34 cellular contexts compared by ENCODE assay signal in genomic region chr15:88866295-88866881, GRCh38.
"Had no signal": no experiment of that assay in that cellular context is flagged by ENCODE, and none has a peak within 500 bp of the region (broad histone marks: within the 10 kb centered on the region; RNA-seq: fewer than 3 reads in every experiment).

No MANE protein-coding gene starts in this region.

- H3K36me3 ChIP-seq: adrenal gland, esophagus squamous epithelium, gastroesophageal sphincter, heart right ventricle had no signal

- H3K27me3 ChIP-seq: adrenal gland, body of pancreas had no signal

- H3K4me1 ChIP-seq: adrenal gland, body of pancreas, esophagus squamous epithelium, gastroesophageal sphincter, heart right ventricle had no signal

- H3K27ac Mint-ChIP-seq: activated CD4-positive, alpha-beta memory T cell treated with anti-CD3 and anti-CD28 coated beads for 36 hours; activated CD4-positive, alpha-beta T cell treated with anti-CD3 and anti-CD28 coated beads for 36 hours; activated CD4-positive, alpha-beta T cell treated with anti-CD3 and anti-CD28 coated beads, Interleukin-2, amount 10 ng/mL, durations not matched to agents 24 days and 14 days; activated CD8-positive, alpha-beta memory T cell treated with anti-CD3 and anti-CD28 coated beads, Interleukin-2, amount 10 ng/mL, durations not matched to agents 7 days and 5 days; activated CD8-positive, alpha-beta T cell treated with anti-CD3 and anti-CD28 coated beads, Interleukin-2, amount 10 ng/mL, durations not matched to agents 7 days and 5 days; activated naive CD4-positive, alpha-beta T cell treated with anti-CD3 and anti-CD28 coated beads, Interleukin-2, amount 50 U/mL, for 24 hours; activated naive CD8-positive, alpha-beta T cell treated with anti-CD3 and anti-CD28 coated beads for 36 hours; activated naive CD8-positive, alpha-beta T cell treated with anti-CD3 and anti-CD28 coated beads, Interleukin-2, amount 50 U/mL, for 24 hours; activated T-helper 1 cell treated with anti-CD3 and anti-CD28 coated beads, Interleukin-12 subunit alpha, Interleukin-12 subunit beta, Interleukin-2, Interleukin-4 antibody, amounts not matched to agents 30 ng/mL and 10 ng/mL and 1 ng/mL, durations not matched to agents 14 hours and 24 hours and 36 hours had no signal

- H3K9me3 Mint-ChIP-seq: activated CD4-positive, alpha-beta memory T cell treated with anti-CD3 and anti-CD28 coated beads for 36 hours; activated CD4-positive, alpha-beta T cell treated with anti-CD3 and anti-CD28 coated beads, Interleukin-2, amount 10 ng/mL, durations not matched to agents 24 days and 14 days; activated naive CD4-positive, alpha-beta T cell treated with anti-CD3 and anti-CD28 coated beads, Interleukin-2, amount 50 U/mL, for 24 hours; activated naive CD8-positive, alpha-beta T cell treated with anti-CD3 and anti-CD28 coated beads for 36 hours; activated naive CD8-positive, alpha-beta T cell treated with anti-CD3 and anti-CD28 coated beads, Interleukin-2, amount 50 U/mL, for 24 hours; activated T-helper 1 cell treated with anti-CD3 and anti-CD28 coated beads, Interleukin-12 subunit alpha, Interleukin-12 subunit beta, Interleukin-2, Interleukin-4 antibody, amounts not matched to agents 30 ng/mL and 10 ng/mL and 1 ng/mL, durations not matched to agents 14 hours and 24 hours and 36 hours had no signal

- H3K27ac ChIP-seq: adrenal gland, body of pancreas, epithelial cell of prostate, esophagus squamous epithelium, gastroesophageal sphincter, heart right ventricle had no signal

- ATAC-seq: activated CD4-positive, alpha-beta T cell treated with anti-CD3 and anti-CD28 coated beads for 36 hours; activated CD8-positive, alpha-beta memory T cell treated with anti-CD3 and anti-CD28 coated beads, Interleukin-2, amount 10 ng/mL, durations not matched to agents 7 days and 5 days; activated CD8-positive, alpha-beta T cell treated with anti-CD3 and anti-CD28 coated beads, Interleukin-2, amount 10 ng/mL, durations not matched to agents 7 days and 5 days; activated naive CD8-positive, alpha-beta T cell treated with anti-CD3 and anti-CD28 coated beads, Interleukin-2, amount 50 U/mL, for 24 hours; body of pancreas; gastroesophageal sphincter; heart right ventricle had no signal

- H3K4me3 ChIP-seq: adrenal gland, body of pancreas, esophagus squamous epithelium, gastroesophageal sphincter, heart right ventricle had no signal

- H3K9me3 ChIP-seq: adrenal gland, body of pancreas, esophagus squamous epithelium, gastroesophageal sphincter, heart right ventricle had no signal

- H3K4me1 Mint-ChIP-seq: activated CD4-positive, alpha-beta T cell treated with anti-CD3 and anti-CD28 coated beads for 36 hours; activated CD4-positive, alpha-beta T cell treated with anti-CD3 and anti-CD28 coated beads, Interleukin-2, amount 10 ng/mL, durations not matched to agents 24 days and 14 days; activated CD8-positive, alpha-beta memory T cell treated with anti-CD3 and anti-CD28 coated beads, Interleukin-2, amount 10 ng/mL, durations not matched to agents 7 days and 5 days; activated naive CD4-positive, alpha-beta T cell treated with anti-CD3 and anti-CD28 coated beads, Interleukin-2, amount 50 U/mL, for 24 hours; activated naive CD8-positive, alpha-beta T cell treated with anti-CD3 and anti-CD28 coated beads, Interleukin-2, amount 50 U/mL, for 24 hours had no signal

- FAIRE-seq: colon, endometrium, endothelial cell of umbilical vein had no signal

- H3K4me3 Mint-ChIP-seq: activated CD4-positive, alpha-beta memory T cell treated with anti-CD3 and anti-CD28 coated beads for 36 hours; activated CD4-positive, alpha-beta T cell treated with anti-CD3 and anti-CD28 coated beads for 36 hours; activated CD4-positive, alpha-beta T cell treated with anti-CD3 and anti-CD28 coated beads, Interleukin-2, amount 10 ng/mL, durations not matched to agents 24 days and 14 days; activated CD8-positive, alpha-beta memory T cell treated with anti-CD3 and anti-CD28 coated beads, Interleukin-2, amount 10 ng/mL, durations not matched to agents 7 days and 5 days; activated CD8-positive, alpha-beta T cell treated with anti-CD3 and anti-CD28 coated beads, Interleukin-2, amount 10 ng/mL, durations not matched to agents 7 days and 5 days; activated naive CD4-positive, alpha-beta T cell treated with anti-CD3 and anti-CD28 coated beads, Interleukin-2, amount 50 U/mL, for 24 hours; activated naive CD8-positive, alpha-beta T cell treated with anti-CD3 and anti-CD28 coated beads for 36 hours; activated naive CD8-positive, alpha-beta T cell treated with anti-CD3 and anti-CD28 coated beads, Interleukin-2, amount 50 U/mL, for 24 hours; activated T-helper 1 cell treated with anti-CD3 and anti-CD28 coated beads, Interleukin-12 subunit alpha, Interleukin-12 subunit beta, Interleukin-2, Interleukin-4 antibody, amounts not matched to agents 30 ng/mL and 10 ng/mL and 1 ng/mL, durations not matched to agents 14 hours and 24 hours and 36 hours had no signal

- DNase-seq: activated CD4-positive, alpha-beta memory T cell treated with anti-CD3 and anti-CD28 coated beads for 36 hours; activated CD4-positive, alpha-beta T cell treated with anti-CD3 and anti-CD28 coated beads for 36 hours; activated CD4-positive, alpha-beta T cell treated with anti-CD3 and anti-CD28 coated beads, Interleukin-2, amount 10 ng/mL, durations not matched to agents 24 days and 14 days; activated CD4-positive, CD25-positive, alpha-beta regulatory T cell; activated CD4-positive, CD25-positive, alpha-beta regulatory T cell treated with anti-CD3 and anti-CD28 coated beads, Interleukin-2, amount 50 U/mL, for 72 hours; activated CD8-positive, alpha-beta memory T cell treated with anti-CD3 and anti-CD28 coated beads, Interleukin-2, amount 10 ng/mL, durations not matched to agents 7 days and 5 days; activated CD8-positive, alpha-beta memory T cell treated with anti-CD3 and anti-CD28 coated beads, Interleukin-2, amount 50 U/mL, for 4 hours; activated CD8-positive, alpha-beta T cell treated with anti-CD3 and anti-CD28 coated beads, Interleukin-2, amount 10 ng/mL, durations not matched to agents 7 days and 5 days; activated gamma-delta T cell; activated naive CD4-positive, alpha-beta T cell; activated naive CD8-positive, alpha-beta T cell treated with anti-CD3 and anti-CD28 coated beads for 36 hours; activated naive CD8-positive, alpha-beta T cell treated with anti-CD3 and anti-CD28 coated beads, Interleukin-2, amount 50 U/mL, for 24 hours; activated T-cell treated with anti-CD3 and anti-CD28 coated beads, Interleukin-2, amount 50 U/mL, for 1 hour; activated T-cell treated with anti-CD3 and anti-CD28 coated beads, Interleukin-2, amount 50 U/mL, for 48 hours; adrenal gland; amygdala; aorta; body of pancreas; caudate nucleus; cortex of kidney; dermis blood vessel endothelial cell; effector CD8-positive, alpha-beta T cell; esophagus squamous epithelium; foreskin melanocyte; heart right ventricle; T-helper 1 cell; T-helper 2 cell had no signal

- H3K27me3 Mint-ChIP-seq: activated CD4-positive, alpha-beta memory T cell treated with anti-CD3 and anti-CD28 coated beads for 36 hours; activated CD4-positive, alpha-beta T cell treated with anti-CD3 and anti-CD28 coated beads for 36 hours; activated CD4-positive, alpha-beta T cell treated with anti-CD3 and anti-CD28 coated beads, Interleukin-2, amount 10 ng/mL, durations not matched to agents 24 days and 14 days; activated CD8-positive, alpha-beta memory T cell treated with anti-CD3 and anti-CD28 coated beads, Interleukin-2, amount 10 ng/mL, durations not matched to agents 7 days and 5 days; activated naive CD4-positive, alpha-beta T cell treated with anti-CD3 and anti-CD28 coated beads, Interleukin-2, amount 50 U/mL, for 24 hours; activated naive CD8-positive, alpha-beta T cell treated with anti-CD3 and anti-CD28 coated beads for 36 hours; activated naive CD8-positive, alpha-beta T cell treated with anti-CD3 and anti-CD28 coated beads, Interleukin-2, amount 50 U/mL, for 24 hours had no signal

- H3K36me3 Mint-ChIP-seq: activated CD4-positive, alpha-beta memory T cell treated with anti-CD3 and anti-CD28 coated beads for 36 hours; activated CD8-positive, alpha-beta memory T cell treated with anti-CD3 and anti-CD28 coated beads, Interleukin-2, amount 10 ng/mL, durations not matched to agents 7 days and 5 days; activated naive CD8-positive, alpha-beta T cell treated with anti-CD3 and anti-CD28 coated beads for 36 hours had no signal
